ENCODE assay signal across 1 cellular context in genomic region chr17:30376621-30377452, GRCh38.
TF ChIP-seq lines count a peak whose summit lies in the region.

No MANE protein-coding gene starts in this region.

TF ChIP-seq in GM12878, 131 proteins besides CTCF, POLR2A, EP300 and RAD21 (continued from another document):
- TF ChIP-seq, protein P1, sequence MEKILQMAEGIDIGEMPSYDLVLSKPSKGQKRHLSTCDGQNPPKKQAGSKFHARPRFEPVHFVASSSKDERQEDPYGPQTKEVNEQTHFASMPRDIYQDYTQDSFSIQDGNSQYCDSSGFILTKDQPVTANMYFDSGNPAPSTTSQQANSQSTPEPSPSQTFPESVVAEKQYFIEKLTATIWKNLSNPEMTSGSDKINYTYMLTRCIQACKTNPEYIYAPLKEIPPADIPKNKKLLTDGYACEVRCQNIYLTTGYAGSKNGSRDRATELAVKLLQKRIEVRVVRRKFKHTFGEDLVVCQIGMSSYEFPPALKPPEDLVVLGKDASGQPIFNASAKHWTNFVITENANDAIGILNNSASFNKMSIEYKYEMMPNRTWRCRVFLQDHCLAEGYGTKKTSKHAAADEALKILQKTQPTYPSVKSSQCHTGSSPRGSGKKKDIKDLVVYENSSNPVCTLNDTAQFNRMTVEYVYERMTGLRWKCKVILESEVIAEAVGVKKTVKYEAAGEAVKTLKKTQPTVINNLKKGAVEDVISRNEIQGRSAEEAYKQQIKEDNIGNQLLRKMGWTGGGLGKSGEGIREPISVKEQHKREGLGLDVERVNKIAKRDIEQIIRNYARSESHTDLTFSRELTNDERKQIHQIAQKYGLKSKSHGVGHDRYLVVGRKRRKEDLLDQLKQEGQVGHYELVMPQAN (conservative IDR thresholded peaks at IDR 0.05) = no peak
- TF ChIP-seq IKZF2 (IDR thresholded peaks at IDR 0.05) = peak in 1 of 2 experiments; percentile 53; a peak in 2 of 4 replicates
- TF ChIP-seq SP1 (IDR thresholded peaks at IDR 0.05; ENCODE audit: low read depth, low read length) = peak; percentile 4
- no peak for TF ChIP-seq FOXM1 (IDR thresholded peaks at IDR 0.05; ENCODE audit: low read depth, low read length)
- no peak for TF ChIP-seq RBBP5 (conservative IDR thresholded peaks at IDR 0.05)
- peak; percentile 94 for TF ChIP-seq TCF3 (IDR thresholded peaks at IDR 0.05; ENCODE audit: borderline replicate concordance, insufficient read depth, low read depth, low read length)
- TF ChIP-seq IKZF1 (conservative IDR thresholded peaks at IDR 0.05) = peak; percentile 30; the same call in 1 of the 2 replicates
- TF ChIP-seq DPF2 (IDR thresholded peaks at IDR 0.05) = no peak; the same call in 1 of the 2 replicates
- peak; percentile 91 for TF ChIP-seq RUNX3 (IDR thresholded peaks at IDR 0.05; ENCODE audit: low read length)
- TF ChIP-seq EED (IDR thresholded peaks at IDR 0.05; ENCODE audit: low read depth) = peak; percentile 37; the same call in 1 of the 2 replicates
- peak; percentile 65 for TF ChIP-seq PKNOX1 (IDR thresholded peaks at IDR 0.05)
- TF ChIP-seq TARDBP (IDR thresholded peaks at IDR 0.05; ENCODE audit: borderline replicate concordance) = no peak; the same call in 1 of the 2 replicates
- TF ChIP-seq, protein P2, sequence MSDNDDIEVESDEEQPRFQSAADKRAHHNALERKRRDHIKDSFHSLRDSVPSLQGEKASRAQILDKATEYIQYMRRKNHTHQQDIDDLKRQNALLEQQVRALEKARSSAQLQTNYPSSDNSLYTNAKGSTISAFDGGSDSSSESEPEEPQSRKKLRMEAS (IDR thresholded peaks at IDR 0.05; ENCODE audit: low read depth, low read length) = no peak
- TF ChIP-seq RELB (IDR thresholded peaks at IDR 0.05; ENCODE audit: low read depth) = no peak
- TF ChIP-seq YY1 (IDR thresholded peaks at IDR 0.05; ENCODE audit: low read depth, low read length) = no peak
- TF ChIP-seq, protein P3, sequence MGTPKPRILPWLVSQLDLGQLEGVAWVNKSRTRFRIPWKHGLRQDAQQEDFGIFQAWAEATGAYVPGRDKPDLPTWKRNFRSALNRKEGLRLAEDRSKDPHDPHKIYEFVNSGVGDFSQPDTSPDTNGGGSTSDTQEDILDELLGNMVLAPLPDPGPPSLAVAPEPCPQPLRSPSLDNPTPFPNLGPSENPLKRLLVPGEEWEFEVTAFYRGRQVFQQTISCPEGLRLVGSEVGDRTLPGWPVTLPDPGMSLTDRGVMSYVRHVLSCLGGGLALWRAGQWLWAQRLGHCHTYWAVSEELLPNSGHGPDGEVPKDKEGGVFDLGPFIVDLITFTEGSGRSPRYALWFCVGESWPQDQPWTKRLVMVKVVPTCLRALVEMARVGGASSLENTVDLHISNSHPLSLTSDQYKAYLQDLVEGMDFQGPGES (IDR thresholded peaks at IDR 0.05) = no peak
- no peak for TF ChIP-seq CREB1 (IDR thresholded peaks at IDR 0.05; ENCODE audit: low read depth)
- TF ChIP-seq NFIC (IDR thresholded peaks at IDR 0.05; ENCODE audit: low read depth, low read length) = peak; percentile 73; the same call in 1 of the 2 replicates
- TF ChIP-seq BCL11A (IDR thresholded peaks at IDR 0.05; ENCODE audit: low read depth, low read length) = no peak
- peak; percentile 44; the same call in 1 of the 2 replicates for TF ChIP-seq CBFB (IDR thresholded peaks at IDR 0.05; ENCODE audit: low read depth)
- no peak for TF ChIP-seq KAT2A (conservative IDR thresholded peaks at IDR 0.05; ENCODE audit: control insufficient read depth, low read depth, low read length)
- TF ChIP-seq MEF2A (IDR thresholded peaks at IDR 0.05; ENCODE audit: insufficient read depth, low read depth, low read length) = no peak
- TF ChIP-seq SMAD5 (IDR thresholded peaks at IDR 0.05; ENCODE audit: low read depth) = no peak
- no peak for TF ChIP-seq ZNF24 (IDR thresholded peaks at IDR 0.05)
- peak; percentile 7; the same call in 1 of the 2 replicates for TF ChIP-seq TAF1 (IDR thresholded peaks at IDR 0.05; ENCODE audit: borderline replicate concordance, low read depth, low read length)
- no peak for TF ChIP-seq MYC (IDR thresholded peaks at IDR 0.05; ENCODE audit: insufficient read depth, insufficient read length, insufficient replicate concordance, low read length, severe bottlenecking)
- no peak for TF ChIP-seq WRNIP1 (IDR thresholded peaks at IDR 0.05; ENCODE audit: borderline replicate concordance, low read depth, low read length)
- TF ChIP-seq, protein P4, sequence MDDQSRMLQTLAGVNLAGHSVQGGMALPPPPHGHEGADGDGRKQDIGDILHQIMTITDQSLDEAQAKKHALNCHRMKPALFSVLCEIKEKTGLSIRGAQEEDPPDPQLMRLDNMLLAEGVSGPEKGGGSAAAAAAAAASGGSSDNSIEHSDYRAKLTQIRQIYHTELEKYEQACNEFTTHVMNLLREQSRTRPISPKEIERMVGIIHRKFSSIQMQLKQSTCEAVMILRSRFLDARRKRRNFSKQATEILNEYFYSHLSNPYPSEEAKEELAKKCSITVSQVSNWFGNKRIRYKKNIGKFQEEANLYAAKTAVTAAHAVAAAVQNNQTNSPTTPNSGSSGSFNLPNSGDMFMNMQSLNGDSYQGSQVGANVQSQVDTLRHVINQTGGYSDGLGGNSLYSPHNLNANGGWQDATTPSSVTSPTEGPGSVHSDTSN (IDR thresholded peaks at IDR 0.05; ENCODE audit: insufficient replicate concordance, low read depth, low read length) = peak; percentile 76
- no peak for TF ChIP-seq POLR2AphosphoS5 (IDR thresholded peaks at IDR 0.05; ENCODE audit: low read length)
- TF ChIP-seq, protein P5, sequence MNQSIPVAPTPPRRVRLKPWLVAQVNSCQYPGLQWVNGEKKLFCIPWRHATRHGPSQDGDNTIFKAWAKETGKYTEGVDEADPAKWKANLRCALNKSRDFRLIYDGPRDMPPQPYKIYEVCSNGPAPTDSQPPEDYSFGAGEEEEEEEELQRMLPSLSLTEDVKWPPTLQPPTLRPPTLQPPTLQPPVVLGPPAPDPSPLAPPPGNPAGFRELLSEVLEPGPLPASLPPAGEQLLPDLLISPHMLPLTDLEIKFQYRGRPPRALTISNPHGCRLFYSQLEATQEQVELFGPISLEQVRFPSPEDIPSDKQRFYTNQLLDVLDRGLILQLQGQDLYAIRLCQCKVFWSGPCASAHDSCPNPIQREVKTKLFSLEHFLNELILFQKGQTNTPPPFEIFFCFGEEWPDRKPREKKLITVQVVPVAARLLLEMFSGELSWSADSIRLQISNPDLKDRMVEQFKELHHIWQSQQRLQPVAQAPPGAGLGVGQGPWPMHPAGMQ (IDR thresholded peaks at IDR 0.05; ENCODE audit: borderline replicate concordance) = no peak
- no peak for TF ChIP-seq NR2C1 (IDR thresholded peaks at IDR 0.05)
- TF ChIP-seq, protein P6, sequence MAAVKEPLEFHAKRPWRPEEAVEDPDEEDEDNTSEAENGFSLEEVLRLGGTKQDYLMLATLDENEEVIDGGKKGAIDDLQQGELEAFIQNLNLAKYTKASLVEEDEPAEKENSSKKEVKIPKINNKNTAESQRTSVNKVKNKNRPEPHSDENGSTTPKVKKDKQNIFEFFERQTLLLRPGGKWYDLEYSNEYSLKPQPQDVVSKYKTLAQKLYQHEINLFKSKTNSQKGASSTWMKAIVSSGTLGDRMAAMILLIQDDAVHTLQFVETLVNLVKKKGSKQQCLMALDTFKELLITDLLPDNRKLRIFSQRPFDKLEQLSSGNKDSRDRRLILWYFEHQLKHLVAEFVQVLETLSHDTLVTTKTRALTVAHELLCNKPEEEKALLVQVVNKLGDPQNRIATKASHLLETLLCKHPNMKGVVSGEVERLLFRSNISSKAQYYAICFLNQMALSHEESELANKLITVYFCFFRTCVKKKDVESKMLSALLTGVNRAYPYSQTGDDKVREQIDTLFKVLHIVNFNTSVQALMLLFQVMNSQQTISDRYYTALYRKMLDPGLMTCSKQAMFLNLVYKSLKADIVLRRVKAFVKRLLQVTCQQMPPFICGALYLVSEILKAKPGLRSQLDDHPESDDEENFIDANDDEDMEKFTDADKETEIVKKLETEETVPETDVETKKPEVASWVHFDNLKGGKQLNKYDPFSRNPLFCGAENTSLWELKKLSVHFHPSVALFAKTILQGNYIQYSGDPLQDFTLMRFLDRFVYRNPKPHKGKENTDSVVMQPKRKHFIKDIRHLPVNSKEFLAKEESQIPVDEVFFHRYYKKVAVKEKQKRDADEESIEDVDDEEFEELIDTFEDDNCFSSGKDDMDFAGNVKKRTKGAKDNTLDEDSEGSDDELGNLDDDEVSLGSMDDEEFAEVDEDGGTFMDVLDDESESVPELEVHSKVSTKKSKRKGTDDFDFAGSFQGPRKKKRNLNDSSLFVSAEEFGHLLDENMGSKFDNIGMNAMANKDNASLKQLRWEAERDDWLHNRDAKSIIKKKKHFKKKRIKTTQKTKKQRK (IDR thresholded peaks at IDR 0.05; ENCODE audit: low read depth, low read length) = no peak
- TF ChIP-seq TCF12 (IDR thresholded peaks at IDR 0.05; ENCODE audit: low read depth, low read length) = peak; percentile 97
TF ChIP-seq in GM12878: peak in this region for 14.
